Comparison of ENCODE assay signal across 26 cellular contexts in the genomic region with DNA sequence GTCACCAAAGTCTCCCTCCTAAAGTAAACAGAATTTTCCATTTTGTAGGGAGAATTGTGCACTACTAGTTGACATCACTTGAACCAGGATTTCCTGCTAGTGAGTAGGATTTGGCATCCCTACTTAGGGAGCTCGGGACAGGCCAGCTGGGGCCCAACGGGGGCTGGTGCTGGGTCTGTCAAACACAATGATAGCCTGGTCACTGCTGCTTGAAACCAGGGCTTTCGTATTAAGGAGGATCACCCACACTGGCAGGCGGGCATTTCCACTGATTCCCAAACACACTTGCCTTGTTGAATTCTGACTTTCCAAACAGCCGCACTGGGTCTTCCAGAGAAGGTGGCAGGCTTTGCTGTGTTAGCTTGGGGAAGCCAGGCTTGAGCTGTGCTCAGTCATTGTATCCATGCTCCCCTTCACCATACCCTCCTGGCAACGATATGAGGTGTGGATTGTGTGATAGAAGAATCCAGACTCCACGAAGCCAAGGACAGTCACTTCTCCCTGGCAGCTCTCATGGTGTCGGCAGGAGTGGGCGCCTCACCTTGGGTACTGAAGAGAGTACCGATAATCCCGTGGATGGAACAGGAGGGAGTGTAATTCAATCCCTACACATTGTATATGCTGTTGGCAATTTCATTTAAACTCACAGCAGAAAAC. TPM values are rescaled to one million over a fixed set of nuclear protein-coding genes. Genes with fewer than 3 reads are reported as not detected.
DNase-seq lines count a peak whose midpoint lies in the region; ATAC-seq, FAIRE-seq and TF ChIP-seq lines count a peak whose summit lies in the region.
"Had no signal": no experiment of that assay in that cellular context is flagged by ENCODE, and none has a peak within 500 bp of the region (broad histone marks: within the 10 kb centered on the region; RNA-seq: fewer than 3 reads in every experiment).

No MANE protein-coding gene starts in this region.

- H3K9me3 Mint-ChIP-seq in HFFc6: no peaks in the 10 kb centered on the region
- H3K9me3 Mint-ChIP-seq in stimulated activated effector memory CD8-positive, alpha-beta T cell treated with anti-CD3 and anti-CD28 coated beads, Interleukin-12 subunit alpha, Interleukin-12 subunit beta, amount 100 ng/mL, for 72 hours: no peaks in the 10 kb centered on the region
- H3K9me3 Mint-ChIP-seq: activated T-cell treated with anti-CD3 and anti-CD28 coated beads, Interleukin-2, amount 50 U/mL, for 4 hours; CD4-positive, alpha-beta T cell; dendritic cell treated with granulocyte-macrophage colony-stimulating factor and Interleukin-4, amounts not matched to agents 40 ng/mL and 50 ng/mL, for 4 days; GM23338; mesothelial cell of epicardium; stimulated activated naive CD8-positive, alpha-beta T cell treated with anti-CD3 and anti-CD28 coated beads, Interleukin-15, Interleukin-2, amounts not matched to agents 100 ng/mL and 50 ng/mL, for 24 hours had no signal

- intact Hi-C loops in ascending aorta (cut with DNase I): no loop called here
- intact Hi-C loops in HepG2 (cut with micrococcal nuclease; ENCODE audit: unreplicated experiment): no loop called here
- intact Hi-C loops in tibial artery (cut with DNase I; ENCODE audit: low total_unique reads): no loop called here
- intact Hi-C loops in OCI-LY7 (cut with micrococcal nuclease; ENCODE audit: unreplicated experiment): no loop called here

- peaks cover 17% of the 10 kb centered on the region for H3K4me1 Mint-ChIP-seq in HFFc6 (ENCODE audit: low read depth)
- H3K4me1 Mint-ChIP-seq in stimulated activated effector memory CD8-positive, alpha-beta T cell treated with anti-CD3 and anti-CD28 coated beads, Interleukin-12 subunit alpha, Interleukin-12 subunit beta, amount 100 ng/mL, for 72 hours: peaks cover 19% of the 10 kb centered on the region
- H3K4me1 Mint-ChIP-seq: activated CD4-positive, alpha-beta T cell treated with anti-CD3 and anti-CD28 coated beads for 36 hours had no signal

- no peak overlapping the region for H3K4me2 ChIP-seq in HepG2 (ENCODE audit: low read depth, low read length)
- H3K4me2 ChIP-seq in OCI-LY7 (ENCODE audit: low read length): no peak overlapping the region
- H3K4me2 ChIP-seq: GM23338 had no signal

- H3K27me3 Mint-ChIP-seq in HFFc6 (ENCODE audit: insufficient read depth): peaks cover 12% of the 10 kb centered on the region

- in situ Hi-C loops in HepG2 (cut with HindIII; ENCODE audit: extremely low pct_ligation_motif_present, low pct_unique_long_range_greater_than_20kb): loop anchor here (25.0 kb wide), 1 partner anchor 288 kb away; no protein-coding TSS in a partner anchor

- peaks cover 27 to 65% of the 10 kb centered on the region in 2 donors for H3K4me1 ChIP-seq in ascending aorta
- H3K4me1 ChIP-seq in HepG2 (ENCODE audit: insufficient read depth, low read length): peaks cover 44% of the 10 kb centered on the region
- peaks cover 0 to 88% (median 28%) of the 10 kb centered on the region in 4 donors for H3K4me1 ChIP-seq in tibial artery
- H3K4me1 ChIP-seq in OCI-LY7 (ENCODE audit: insufficient read depth, low read length, poor library complexity, severe bottlenecking): peaks cover 38% of the 10 kb centered on the region

- TF ChIP-seq POLR2A in HepG2 (IDR thresholded peaks at IDR 0.05; ENCODE audit: insufficient read depth in 1 of 2, low read depth in 2 of 2, low read length in 2 of 2): no peak

- BruUV-seq in HepG2 (replicated peaks; lab: Mats Ljungman, UMichigan) (no TSS peak), OCI-LY7 (replicated peaks; lab: Mats Ljungman, UMichigan) (no TSS peak)

- no peak for TF ChIP-seq CTCF in HFFc6 (IDR thresholded peaks at IDR 0.05)
- no peak for TF ChIP-seq CTCF in ascending aorta (IDR thresholded peaks at IDR 0.05)
- no peak for TF ChIP-seq CTCF in HepG2 (CRISPR knock-in tag; IDR thresholded peaks at IDR 0.05)
- TF ChIP-seq CTCF in tibial artery (IDR thresholded peaks at IDR 0.05): no peak
- no peak for TF ChIP-seq CTCF in OCI-LY7 (conservative IDR thresholded peaks at IDR 0.05; ENCODE audit: low read length)

- H3K9me3 ChIP-seq in ascending aorta (no peaks in the 10 kb centered on the region), HepG2 (ENCODE audit: low read length) (no peaks in the 10 kb centered on the region), tibial artery (no peaks in the 10 kb centered on the region), OCI-LY7 (ENCODE audit: low read length) (no peaks in the 10 kb centered on the region)
- H3K9me3 ChIP-seq: pancreas, tibial nerve had no signal

- CTCF ChIA-PET in HepG2 (lab: Yijun Ruan, JAX; ENCODE audit: low intra/inter-chr PET ratio, low total read pairs) (no interaction called here), OCI-LY7 (lab: Charles Lee; ENCODE audit: unreplicated experiment) (interaction anchor here (1.4 to 3.4 kb wide), 2 partner anchors 13 kb away, joined by 7 to 21 read pairs; no protein-coding TSS in a partner anchor)

- POLR2A ChIA-PET in HepG2 (lab: Yijun Ruan, JAX) (interaction anchor here (1.3 to 6.3 kb wide), 7 partner anchors 10 to 148 kb away, joined by 4 to 216 read pairs (median 9); a partner anchor contains a TSS), OCI-LY7 (lab: Charles Lee) (interaction anchor here (0.7 to 4.6 kb wide), 5 partner anchors 14 to 596 kb away, joined by 3 to 30 read pairs (median 6); a partner anchor contains a TSS)

- 77% methylated on average over 11 of the region's 11 CpGs for WGBS in HepG2 (ENCODE audit: low lambda C conversion rate)

- no peak for FAIRE-seq in HepG2 (lab: Jason Lieb, UNC)
- FAIRE-seq: endometrium, pancreas had no signal

- peak overlapping the region; percentile 83 to 86 for H3K27ac ChIP-seq in ascending aorta
- H3K27ac ChIP-seq in HepG2 (ENCODE audit: extremely low read length, insufficient read depth, low read length): peak overlapping the region; percentile 75
- peak overlapping the region; percentile 82 to 84 for H3K27ac ChIP-seq in tibial artery
- no peak overlapping the region for H3K27ac ChIP-seq in OCI-LY7 (ENCODE audit: low read depth, low read length, poor library complexity, severe bottlenecking)
- H3K27ac ChIP-seq: cardiac muscle cell, pancreas, tibial nerve had no signal

- no peaks in the 10 kb centered on the region for H3K9me2 ChIP-seq in OCI-LY7 (ENCODE audit: insufficient read depth, low read length)

- H3K36me3 Mint-ChIP-seq in HFFc6 (ENCODE audit: low read depth): no peaks in the 10 kb centered on the region
- H3K36me3 Mint-ChIP-seq in stimulated activated effector memory CD8-positive, alpha-beta T cell treated with anti-CD3 and anti-CD28 coated beads, Interleukin-12 subunit alpha, Interleukin-12 subunit beta, amount 100 ng/mL, for 72 hours: no peaks in the 10 kb centered on the region
- H3K36me3 Mint-ChIP-seq: mesothelial cell of epicardium; naive thymus-derived CD4-positive, alpha-beta T cell had no signal

- H3K4me3 Mint-ChIP-seq in HFFc6: no peak overlapping the region
- no peak overlapping the region for H3K4me3 Mint-ChIP-seq in stimulated activated effector memory CD8-positive, alpha-beta T cell treated with anti-CD3 and anti-CD28 coated beads, Interleukin-12 subunit alpha, Interleukin-12 subunit beta, amount 100 ng/mL, for 72 hours
- H3K4me3 Mint-ChIP-seq: activated CD4-positive, alpha-beta T cell treated with anti-CD3 and anti-CD28 coated beads for 36 hours; activated T-cell treated with anti-CD3 and anti-CD28 coated beads, Interleukin-2, amount 50 U/mL, for 4 hours; CD4-positive, alpha-beta T cell; dendritic cell treated with granulocyte-macrophage colony-stimulating factor and Interleukin-4, amounts not matched to agents 40 ng/mL and 50 ng/mL, for 4 days; GM23338; mesothelial cell of epicardium; stimulated activated naive CD8-positive, alpha-beta T cell treated with anti-CD3 and anti-CD28 coated beads, Interleukin-15, Interleukin-2, amounts not matched to agents 100 ng/mL and 50 ng/mL, for 24 hours had no signal

- H3K9ac ChIP-seq in HepG2 (ENCODE audit: insufficient read depth, low read depth, low read length): no peak overlapping the region

- H2AFZ ChIP-seq in HepG2 (ENCODE audit: low read length) (no peak overlapping the region), OCI-LY7 (ENCODE audit: low read length) (no peak overlapping the region)
- H2AFZ ChIP-seq: GM23338 had no signal

- H3K36me3 ChIP-seq in ascending aorta (peaks cover 13% of the 10 kb centered on the region in 2 donors), HepG2 (replicated peaks in 1 of 2; ENCODE audit: control insufficient read depth in 1 of 2, insufficient read depth in 2 of 2, low read length in 2 of 2) (peaks cover under 1 to 7% of the 10 kb centered on the region in 2 experiments; a peak in 3 of 5 replicates), tibial artery (peaks cover 6 to 11% (median 10%) of the 10 kb centered on the region in 3 donors), OCI-LY7 (ENCODE audit: insufficient read depth, low read length) (no peaks in the 10 kb centered on the region)
- H3K36me3 ChIP-seq: cardiac muscle cell, pancreas, tibial nerve had no signal

- no peaks in the 10 kb centered on the region for H4K20me1 ChIP-seq in HepG2 (ENCODE audit: insufficient read depth, low read length)
- no peaks in the 10 kb centered on the region for H4K20me1 ChIP-seq in OCI-LY7 (ENCODE audit: insufficient read depth, low read length)

- H3K79me2 ChIP-seq in HepG2 (ENCODE audit: insufficient read depth, low read length) (no peaks in the 10 kb centered on the region), OCI-LY7 (ENCODE audit: insufficient read depth, low read depth, low read length) (no peaks in the 10 kb centered on the region)

- TF ChIP-seq RAD21 in HepG2 (CRISPR knock-in tag; IDR thresholded peaks at IDR 0.05): no peak

- peak overlapping the region; percentile 60; the same call in 1 of the 2 replicates for H3K27ac Mint-ChIP-seq in HFFc6
- no peak overlapping the region for H3K27ac Mint-ChIP-seq in stimulated activated effector memory CD8-positive, alpha-beta T cell treated with anti-CD3 and anti-CD28 coated beads, Interleukin-12 subunit alpha, Interleukin-12 subunit beta, amount 100 ng/mL, for 72 hours
- H3K27ac Mint-ChIP-seq: activated CD4-positive, alpha-beta T cell treated with anti-CD3 and anti-CD28 coated beads for 36 hours; CD4-positive, alpha-beta T cell; dendritic cell treated with granulocyte-macrophage colony-stimulating factor and Interleukin-4, amounts not matched to agents 40 ng/mL and 50 ng/mL, for 4 days; GM23338; mesothelial cell of epicardium; stimulated activated naive CD8-positive, alpha-beta T cell treated with anti-CD3 and anti-CD28 coated beads, Interleukin-15, Interleukin-2, amounts not matched to agents 100 ng/mL and 50 ng/mL, for 24 hours had no signal

- H3K4me3 ChIP-seq in ascending aorta: no peak overlapping the region
- no peak overlapping the region for H3K4me3 ChIP-seq in HepG2 (replicated peaks in 1 of 3; ENCODE audit: insufficient read depth in 1 of 3, low read depth in 2 of 3, low read length in 3 of 3)
- no peak overlapping the region for H3K4me3 ChIP-seq in tibial artery
- H3K4me3 ChIP-seq in OCI-LY7 (ENCODE audit: low read depth, low read length, poor library complexity, severe bottlenecking): no peak overlapping the region
- H3K4me3 ChIP-seq: cardiac muscle cell, GM23338, pancreas, tibial nerve had no signal

- ATAC-seq in HepG2: no peak
- ATAC-seq in stimulated activated effector memory CD8-positive, alpha-beta T cell treated with anti-CD3 and anti-CD28 coated beads, Interleukin-12 subunit alpha, Interleukin-12 subunit beta, amount 100 ng/mL, for 72 hours: no peak
- ATAC-seq: activated CD4-positive, alpha-beta T cell treated with anti-CD3 and anti-CD28 coated beads for 36 hours; GM23338; naive thymus-derived CD4-positive, alpha-beta T cell had no signal

- H3K27me3 ChIP-seq in ascending aorta: no peaks in the 10 kb centered on the region
- H3K27me3 ChIP-seq in HepG2 (ENCODE audit: control insufficient read depth in 1 of 2, insufficient read depth in 2 of 2, low read length in 2 of 2): no peaks in the 10 kb centered on the region
- peaks cover 0 to 3% of the 10 kb centered on the region in 2 donors for H3K27me3 ChIP-seq in tibial artery

- no peak for TF ChIP-seq EP300 in HepG2 (IDR thresholded peaks at IDR 0.05; ENCODE audit: low read depth in 2 of 2, low read length in 2 of 2)
- no peak for TF ChIP-seq EP300 in HepG2 (CRISPR knock-in tag; IDR thresholded peaks at IDR 0.05; ENCODE audit: borderline replicate concordance)

- DNase-seq in HFFc6 (no peak), ascending aorta (ENCODE audit: low spot score in 2 of 2) (no peak), HepG2 (ENCODE audit: low spot score) (no peak), tibial artery (no peak), HUDEP-2 (lab: John Stamatoyannopoulos, UW; ENCODE audit: unreplicated experiment in 76 of 76) (no peak), OCI-LY7 (ENCODE audit: low spot score) (no peak)
- no peak for DNase-seq in stimulated activated effector memory CD8-positive, alpha-beta T cell treated with anti-CD3 and anti-CD28 coated beads, Interleukin-12 subunit alpha, Interleukin-12 subunit beta, amount 100 ng/mL, for 72 hours (ENCODE audit: low spot score in 2 of 2)
- DNase-seq: activated CD4-positive, alpha-beta T cell treated with anti-CD3 and anti-CD28 coated beads for 36 hours; activated naive CD4-positive, alpha-beta T cell treated with Interleukin-2 at 50 U/mL for 16 hours; activated T-cell treated with anti-CD3 and anti-CD28 coated beads, Interleukin-2, amount 50 U/mL, for 4 hours; CD4-positive, alpha-beta T cell; DMS 273 treated with DMSO at 0.1 percent for 48 hours; naive thymus-derived CD4-positive, alpha-beta T cell; NCI-H187 treated with DMSO at 0.1 percent for 48 hours; NCI-H69; pancreas; RPMI8226; stimulated activated CD4-positive, alpha-beta T cell treated with anti-CD3 and anti-CD28 coated beads, Interleukin-4, amount 100 ng/mL, for 4 hours; T-helper 2 cell had no signal

RNA-seq across cellular contexts. Expression of a gene that starts 7.5 kb away (rescaled TPM):
- under 1 TPM in 1 of 6 experiments, not detected in 5; 0.05 TPM for total RNA-seq in HFFc6 (2021; fragmentation: NEBNext Ultra II Directional; extraction: Animal tissue kit (Norgen Biotek cat#: 25700))
- total RNA-seq in ascending aorta: 11.6 TPM
- total RNA-seq in HepG2 (2016; rRNA removed; fragmentation: Illumina TruSeq; extraction: Trizol): 10.2 and 15.0 TPM in 2 replicates
- 1.6 and 1.8 TPM in 2 replicates for total RNA-seq in HepG2 (2016; cell fraction: cytosol; rRNA removed; fragmentation: Illumina TruSeq; extraction: Trizol; ENCODE audit: low read depth)
- total RNA-seq in HepG2 (2016; cell fraction: insoluble cytoplasmic fraction; rRNA removed; fragmentation: Illumina TruSeq; extraction: Trizol): 9.2 and 15.1 TPM in 2 replicates
- total RNA-seq in HepG2 (2016; cell fraction: membrane; rRNA removed; fragmentation: Illumina TruSeq; extraction: Trizol): 5.3 and 5.6 TPM in 2 replicates
- total RNA-seq in HepG2 (2016; cell fraction: nucleus; rRNA removed; fragmentation: Illumina TruSeq; extraction: Trizol): 16.7 and 18.1 TPM in 2 replicates
- polyA plus RNA-seq in HepG2 (2011; rRNA removed): 1.6 and 3.0 TPM in 2 replicates
- polyA plus RNA-seq in HepG2 (2011; cell fraction: cytosol; rRNA removed): 1.5 and 1.9 TPM in 2 replicates
- 6.3 and 9.6 TPM in 2 replicates for polyA plus RNA-seq in HepG2 (2011; cell fraction: nucleus; rRNA removed)
- polyA plus RNA-seq in HepG2 (2012): 4.5 and 5.8 TPM in 2 replicates
- polyA plus RNA-seq in HepG2 (2016; cell fraction: cytosol; fragmentation: Illumina TruSeq; extraction: Trizol; ENCODE audit: low read depth): 0.75 and 0.80 TPM in 2 replicates
- 5.6 and 5.9 TPM in 2 replicates for polyA plus RNA-seq in HepG2 (2016; cell fraction: insoluble cytoplasmic fraction; fragmentation: Illumina TruSeq; extraction: Trizol; ENCODE audit: low read depth)
- polyA plus RNA-seq in HepG2 (2016; cell fraction: membrane; fragmentation: Illumina TruSeq; extraction: Trizol; ENCODE audit: low read depth): 2.3 and 2.7 TPM in 2 replicates
- polyA plus RNA-seq in HepG2 (2016; cell fraction: nucleus; fragmentation: Illumina TruSeq; extraction: Trizol; ENCODE audit: insufficient read depth, low read depth): 19.8 and 21.2 TPM in 2 replicates
- 5.0 TPM in 1 of 2 replicates, not detected in the other for polyA minus RNA-seq in HepG2 (2011; rRNA and poly(A)+ RNA removed; ENCODE audit: low replicate concordance)
- polyA minus RNA-seq in HepG2 (2011; cell fraction: cytosol; rRNA and poly(A)+ RNA removed): 2.5 and 4.1 TPM in 2 replicates
- 2.4 and 4.5 TPM in 2 replicates for polyA minus RNA-seq in HepG2 (2011; cell fraction: nucleus; rRNA and poly(A)+ RNA removed)
- 0.06 and 0.10 TPM in 2 replicates for total RNA-seq in OCI-LY7 (2014; rRNA removed; shearing (Covaris generic))
- total RNA-seq in OCI-LY7 (2022): 0.06 and 0.13 TPM in 2 replicates

RNA-seq across cellular contexts. Expression of a gene that starts 23.5 kb away (rescaled TPM):
- 10 to 100 TPM; 12.7 to 17.3 (median 15.8) TPM for total RNA-seq in HFFc6 (2021; fragmentation: NEBNext Ultra II Directional; extraction: Animal tissue kit (Norgen Biotek cat#: 25700))
- total RNA-seq in ascending aorta (40.0 TPM), HepG2 (2016; rRNA removed; fragmentation: Illumina TruSeq; extraction: Trizol) (22.0 and 22.8 TPM in 2 replicates), OCI-LY7 (2022) (15.0 and 15.2 TPM in 2 replicates)
- 4.7 and 4.9 TPM in 2 replicates for total RNA-seq in HepG2 (2016; cell fraction: cytosol; rRNA removed; fragmentation: Illumina TruSeq; extraction: Trizol; ENCODE audit: low read depth)
- 18.5 and 23.5 TPM in 2 replicates for total RNA-seq in HepG2 (2016; cell fraction: insoluble cytoplasmic fraction; rRNA removed; fragmentation: Illumina TruSeq; extraction: Trizol)
- total RNA-seq in HepG2 (2016; cell fraction: membrane; rRNA removed; fragmentation: Illumina TruSeq; extraction: Trizol): 12.9 and 13.2 TPM in 2 replicates
- total RNA-seq in HepG2 (2016; cell fraction: nucleus; rRNA removed; fragmentation: Illumina TruSeq; extraction: Trizol): 16.8 and 19.0 TPM in 2 replicates
- polyA plus RNA-seq in HepG2 (2011; rRNA removed): 15.2 and 17.3 TPM in 2 replicates
- polyA plus RNA-seq in HepG2 (2011; cell fraction: cytosol; rRNA removed): 9.2 and 11.9 TPM in 2 replicates
- 20.1 and 23.4 TPM in 2 replicates for polyA plus RNA-seq in HepG2 (2011; cell fraction: nucleus; rRNA removed)
- polyA plus RNA-seq in HepG2 (2012): 13.4 and 14.5 TPM in 2 replicates
- polyA plus RNA-seq in HepG2 (2016; cell fraction: cytosol; fragmentation: Illumina TruSeq; extraction: Trizol; ENCODE audit: low read depth): 5.3 and 5.4 TPM in 2 replicates
- 19.1 and 22.3 TPM in 2 replicates for polyA plus RNA-seq in HepG2 (2016; cell fraction: insoluble cytoplasmic fraction; fragmentation: Illumina TruSeq; extraction: Trizol; ENCODE audit: low read depth)
- 8.7 and 10.7 TPM in 2 replicates for polyA plus RNA-seq in HepG2 (2016; cell fraction: membrane; fragmentation: Illumina TruSeq; extraction: Trizol; ENCODE audit: low read depth)
- 19.4 and 22.9 TPM in 2 replicates for polyA plus RNA-seq in HepG2 (2016; cell fraction: nucleus; fragmentation: Illumina TruSeq; extraction: Trizol; ENCODE audit: insufficient read depth, low read depth)
- polyA minus RNA-seq in HepG2 (2011; rRNA and poly(A)+ RNA removed; ENCODE audit: low replicate concordance): 14.3 and 29.5 TPM in 2 replicates
- 11.9 and 13.8 TPM in 2 replicates for polyA minus RNA-seq in HepG2 (2011; cell fraction: cytosol; rRNA and poly(A)+ RNA removed)
- 28.6 and 28.8 TPM in 2 replicates for polyA minus RNA-seq in HepG2 (2011; cell fraction: nucleus; rRNA and poly(A)+ RNA removed)
- 9.5 and 10.6 TPM in 2 replicates for total RNA-seq in OCI-LY7 (2014; rRNA removed; shearing (Covaris generic))
